ENCODE assay signal across 1 cellular context in the genomic region with DNA sequence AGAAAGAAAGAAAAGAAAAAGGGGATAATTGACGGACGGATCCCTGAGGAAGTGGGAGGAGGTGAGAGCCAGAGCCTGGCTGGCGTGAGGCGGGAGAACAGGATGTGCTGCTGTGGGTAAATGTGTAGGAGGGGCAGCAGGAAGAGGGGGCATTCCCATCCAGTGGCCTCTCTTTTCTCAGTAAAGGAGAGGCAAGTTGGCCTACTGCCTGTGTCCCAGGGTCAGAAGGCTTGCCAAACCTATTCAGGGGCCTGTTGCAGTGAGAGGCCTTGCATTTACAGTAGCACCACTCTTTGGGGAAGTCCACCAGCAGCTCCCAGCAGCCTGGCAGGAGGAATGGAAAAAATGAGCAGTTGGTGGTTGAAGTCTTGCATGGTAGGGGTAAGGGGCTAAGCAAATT.
TF ChIP-seq lines count a peak whose summit lies in the region.

No MANE protein-coding gene starts in this region.

TF ChIP-seq in GM23338, 12 proteins besides CTCF, POLR2A, EP300 and RAD21:
- TF ChIP-seq, protein P1, sequence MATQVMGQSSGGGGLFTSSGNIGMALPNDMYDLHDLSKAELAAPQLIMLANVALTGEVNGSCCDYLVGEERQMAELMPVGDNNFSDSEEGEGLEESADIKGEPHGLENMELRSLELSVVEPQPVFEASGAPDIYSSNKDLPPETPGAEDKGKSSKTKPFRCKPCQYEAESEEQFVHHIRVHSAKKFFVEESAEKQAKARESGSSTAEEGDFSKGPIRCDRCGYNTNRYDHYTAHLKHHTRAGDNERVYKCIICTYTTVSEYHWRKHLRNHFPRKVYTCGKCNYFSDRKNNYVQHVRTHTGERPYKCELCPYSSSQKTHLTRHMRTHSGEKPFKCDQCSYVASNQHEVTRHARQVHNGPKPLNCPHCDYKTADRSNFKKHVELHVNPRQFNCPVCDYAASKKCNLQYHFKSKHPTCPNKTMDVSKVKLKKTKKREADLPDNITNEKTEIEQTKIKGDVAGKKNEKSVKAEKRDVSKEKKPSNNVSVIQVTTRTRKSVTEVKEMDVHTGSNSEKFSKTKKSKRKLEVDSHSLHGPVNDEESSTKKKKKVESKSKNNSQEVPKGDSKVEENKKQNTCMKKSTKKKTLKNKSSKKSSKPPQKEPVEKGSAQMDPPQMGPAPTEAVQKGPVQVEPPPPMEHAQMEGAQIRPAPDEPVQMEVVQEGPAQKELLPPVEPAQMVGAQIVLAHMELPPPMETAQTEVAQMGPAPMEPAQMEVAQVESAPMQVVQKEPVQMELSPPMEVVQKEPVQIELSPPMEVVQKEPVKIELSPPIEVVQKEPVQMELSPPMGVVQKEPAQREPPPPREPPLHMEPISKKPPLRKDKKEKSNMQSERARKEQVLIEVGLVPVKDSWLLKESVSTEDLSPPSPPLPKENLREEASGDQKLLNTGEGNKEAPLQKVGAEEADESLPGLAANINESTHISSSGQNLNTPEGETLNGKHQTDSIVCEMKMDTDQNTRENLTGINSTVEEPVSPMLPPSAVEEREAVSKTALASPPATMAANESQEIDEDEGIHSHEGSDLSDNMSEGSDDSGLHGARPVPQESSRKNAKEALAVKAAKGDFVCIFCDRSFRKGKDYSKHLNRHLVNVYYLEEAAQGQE (IDR thresholded peaks at IDR 0.05; ENCODE audit: unreplicated experiment): no peak
- TF ChIP-seq, protein P2, sequence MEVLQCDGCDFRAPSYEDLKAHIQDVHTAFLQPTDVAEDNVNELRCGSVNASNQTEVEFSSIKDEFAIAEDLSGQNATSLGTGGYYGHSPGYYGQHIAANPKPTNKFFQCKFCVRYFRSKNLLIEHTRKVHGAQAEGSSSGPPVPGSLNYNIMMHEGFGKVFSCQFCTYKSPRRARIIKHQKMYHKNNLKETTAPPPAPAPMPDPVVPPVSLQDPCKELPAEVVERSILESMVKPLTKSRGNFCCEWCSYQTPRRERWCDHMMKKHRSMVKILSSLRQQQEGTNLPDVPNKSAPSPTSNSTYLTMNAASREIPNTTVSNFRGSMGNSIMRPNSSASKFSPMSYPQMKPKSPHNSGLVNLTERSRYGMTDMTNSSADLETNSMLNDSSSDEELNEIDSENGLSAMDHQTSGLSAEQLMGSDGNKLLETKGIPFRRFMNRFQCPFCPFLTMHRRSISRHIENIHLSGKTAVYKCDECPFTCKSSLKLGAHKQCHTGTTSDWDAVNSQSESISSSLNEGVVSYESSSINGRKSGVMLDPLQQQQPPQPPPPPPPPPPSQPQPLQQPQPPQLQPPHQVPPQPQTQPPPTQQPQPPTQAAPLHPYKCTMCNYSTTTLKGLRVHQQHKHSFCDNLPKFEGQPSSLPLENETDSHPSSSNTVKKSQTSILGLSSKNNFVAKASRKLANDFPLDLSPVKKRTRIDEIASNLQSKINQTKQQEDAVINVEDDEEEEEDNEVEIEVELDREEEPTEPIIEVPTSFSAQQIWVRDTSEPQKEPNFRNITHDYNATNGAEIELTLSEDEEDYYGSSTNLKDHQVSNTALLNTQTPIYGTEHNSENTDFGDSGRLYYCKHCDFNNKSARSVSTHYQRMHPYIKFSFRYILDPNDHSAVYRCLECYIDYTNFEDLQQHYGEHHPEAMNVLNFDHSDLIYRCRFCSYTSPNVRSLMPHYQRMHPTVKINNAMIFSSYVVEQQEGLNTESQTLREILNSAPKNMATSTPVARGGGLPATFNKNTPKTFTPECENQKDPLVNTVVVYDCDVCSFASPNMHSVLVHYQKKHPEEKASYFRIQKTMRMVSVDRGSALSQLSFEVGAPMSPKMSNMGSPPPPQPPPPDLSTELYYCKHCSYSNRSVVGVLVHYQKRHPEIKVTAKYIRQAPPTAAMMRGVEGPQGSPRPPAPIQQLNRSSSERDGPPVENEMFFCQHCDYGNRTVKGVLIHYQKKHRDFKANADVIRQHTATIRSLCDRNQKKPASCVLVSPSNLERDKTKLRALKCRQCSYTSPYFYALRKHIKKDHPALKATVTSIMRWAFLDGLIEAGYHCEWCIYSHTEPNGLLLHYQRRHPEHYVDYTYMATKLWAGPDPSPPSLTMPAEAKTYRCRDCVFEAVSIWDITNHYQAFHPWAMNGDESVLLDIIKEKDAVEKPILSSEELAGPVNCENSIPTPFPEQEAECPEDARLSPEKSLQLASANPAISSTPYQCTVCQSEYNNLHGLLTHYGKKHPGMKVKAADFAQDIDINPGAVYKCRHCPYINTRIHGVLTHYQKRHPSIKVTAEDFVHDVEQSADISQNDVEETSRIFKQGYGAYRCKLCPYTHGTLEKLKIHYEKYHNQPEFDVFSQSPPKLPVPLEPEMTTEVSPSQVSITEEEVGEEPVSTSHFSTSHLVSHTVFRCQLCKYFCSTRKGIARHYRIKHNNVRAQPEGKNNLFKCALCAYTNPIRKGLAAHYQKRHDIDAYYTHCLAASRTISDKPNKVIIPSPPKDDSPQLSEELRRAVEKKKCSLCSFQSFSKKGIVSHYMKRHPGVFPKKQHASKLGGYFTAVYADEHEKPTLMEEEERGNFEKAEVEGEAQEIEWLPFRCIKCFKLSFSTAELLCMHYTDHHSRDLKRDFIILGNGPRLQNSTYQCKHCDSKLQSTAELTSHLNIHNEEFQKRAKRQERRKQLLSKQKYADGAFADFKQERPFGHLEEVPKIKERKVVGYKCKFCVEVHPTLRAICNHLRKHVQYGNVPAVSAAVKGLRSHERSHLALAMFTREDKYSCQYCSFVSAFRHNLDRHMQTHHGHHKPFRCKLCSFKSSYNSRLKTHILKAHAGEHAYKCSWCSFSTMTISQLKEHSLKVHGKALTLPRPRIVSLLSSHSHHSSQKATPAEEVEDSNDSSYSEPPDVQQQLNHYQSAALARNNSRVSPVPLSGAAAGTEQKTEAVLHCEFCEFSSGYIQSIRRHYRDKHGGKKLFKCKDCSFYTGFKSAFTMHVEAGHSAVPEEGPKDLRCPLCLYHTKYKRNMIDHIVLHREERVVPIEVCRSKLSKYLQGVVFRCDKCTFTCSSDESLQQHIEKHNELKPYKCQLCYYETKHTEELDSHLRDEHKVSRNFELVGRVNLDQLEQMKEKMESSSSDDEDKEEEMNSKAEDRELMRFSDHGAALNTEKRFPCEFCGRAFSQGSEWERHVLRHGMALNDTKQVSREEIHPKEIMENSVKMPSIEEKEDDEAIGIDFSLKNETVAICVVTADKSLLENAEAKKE (CRISPR knock-in tag; IDR thresholded peaks at IDR 0.05): no peak
TF ChIP-seq in GM23338: peak in this region for 0.
